ENCODE assay signal across 8 cellular contexts in genomic region chr3:50525987-50526386, GRCh38. TPM values are rescaled to one million over a fixed set of nuclear protein-coding genes. Genes with fewer than 3 reads are reported as not detected.
DNase-seq lines count a peak whose midpoint lies in the region; ATAC-seq lines count a peak whose summit lies in the region.

No MANE protein-coding gene starts in this region.

- DNase-seq in EL: peak; percentile 41
- DNase-seq in NAMALWA (ENCODE audit: low spot score): peak; percentile 34
- peak; percentile 87 for DNase-seq in activated CD8-positive, alpha-beta memory T cell treated with anti-CD3 and anti-CD28 coated beads, Interleukin-2, amount 50 U/mL, for 48 hours
- peak; percentile 58 for DNase-seq in left ventricle myocardium superior
- DNase-seq in stimulated activated CD4-positive, alpha-beta T cell treated with anti-CD3 and anti-CD28 coated beads, Interleukin-4, amount 100 ng/mL, for 4 hours: peak; percentile 32 to 52
- DNase-seq in SK-N-DZ (ENCODE audit: low spot score): no peak
- DNase-seq in NCI-H1436 treated with DMSO at 0.1 percent for 48 hours (lab: John Stamatoyannopoulos, UW): no peak

- ATAC-seq in left ventricle myocardium superior: peak; percentile 64
- no peak for ATAC-seq in GM19395 (IDR thresholded peaks at IDR 0.05; ENCODE audit: unreplicated experiment)

- intact Hi-C loops in left ventricle myocardium superior (cut with micrococcal nuclease): no loop called here

RNA-seq across cellular contexts. Expression of gene CACNA2D2, which starts 22.6 kb away (rescaled TPM):
- 2.8 TPM for total RNA-seq in left ventricle myocardium superior
- 1.4 and 1.7 TPM in 2 replicates for polyA plus RNA-seq in SK-N-DZ (2014; cell fraction: cytosol; rRNA removed)
- polyA plus RNA-seq in SK-N-DZ (2014; cell fraction: nucleus; rRNA removed): 2.3 and 4.2 TPM in 2 replicates

RNA-seq across cellular contexts. Expression of gene C3orf18, which starts 41.6 kb away (rescaled TPM):
- 51.0 TPM for total RNA-seq in left ventricle myocardium superior
- 10.7 and 14.0 TPM in 2 replicates for polyA plus RNA-seq in SK-N-DZ (2014; cell fraction: cytosol; rRNA removed)
- 16.2 and 26.7 TPM in 2 replicates for polyA plus RNA-seq in SK-N-DZ (2014; cell fraction: nucleus; rRNA removed)

RNA-seq across cellular contexts. Expression of gene HEMK1, which starts 43.3 kb away (rescaled TPM):
- total RNA-seq in left ventricle myocardium superior: 15.3 TPM
- 17.7 and 19.0 TPM in 2 replicates for polyA plus RNA-seq in SK-N-DZ (2014; cell fraction: cytosol; rRNA removed)
- 37.5 and 42.6 TPM in 2 replicates for polyA plus RNA-seq in SK-N-DZ (2014; cell fraction: nucleus; rRNA removed)

Comparison
In these comparisons a context has a peak if more than half of its experiments do, and no peak if none do; other contexts are left out.
1. DNase-seq: peak in EL (single experiment), NAMALWA (single experiment), activated CD8-positive, alpha-beta memory T cell treated with anti-CD3 and anti-CD28 coated beads, Interleukin-2, amount 50 U/mL, for 48 hours (single experiment), left ventricle myocardium superior (single experiment) and stimulated activated CD4-positive, alpha-beta T cell treated with anti-CD3 and anti-CD28 coated beads, Interleukin-4, amount 100 ng/mL, for 4 hours (2 of 2); none in SK-N-DZ (single experiment) and NCI-H1436 treated with DMSO at 0.1 percent for 48 hours (single experiment).